8 cellular contexts compared by ENCODE assay signal in the genomic region with DNA sequence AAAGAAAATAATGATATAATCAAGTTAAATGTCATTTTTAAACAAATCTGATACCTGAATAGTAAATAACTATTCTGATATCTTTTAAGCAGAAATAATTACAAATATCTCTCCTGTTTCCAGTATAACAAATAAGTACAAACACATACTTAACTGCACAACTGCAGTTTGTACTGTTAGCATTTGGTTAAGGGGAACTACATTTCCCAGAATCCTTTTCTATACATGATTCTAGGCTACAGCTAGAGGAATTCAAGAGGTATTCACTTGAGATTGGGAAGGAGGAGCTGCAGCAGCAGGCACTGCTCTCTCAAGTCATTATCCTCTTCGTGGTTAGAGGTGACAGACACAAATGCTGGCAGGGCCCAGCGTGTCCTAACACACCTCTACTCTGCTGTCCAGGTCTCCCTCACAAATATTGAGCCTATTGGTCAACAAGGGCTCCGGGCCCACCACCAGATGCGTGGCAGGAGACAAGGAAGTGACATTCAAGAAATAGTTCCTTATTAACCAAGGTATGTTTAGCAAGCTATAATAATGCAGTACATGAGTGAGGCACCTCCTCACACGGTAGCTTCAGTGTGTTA.
DNase-seq lines count a peak whose midpoint lies in the region; ATAC-seq and TF ChIP-seq lines count a peak whose summit lies in the region.

No MANE protein-coding gene starts in this region.

- H3K9me3 ChIP-seq in T-helper 17 cell (ENCODE audit: control insufficient read depth, low read length, poor library complexity, severe bottlenecking): no peaks in the 10 kb centered on the region
- no peaks in the 10 kb centered on the region for H3K9me3 ChIP-seq in heart left ventricle
- no peaks in the 10 kb centered on the region for H3K9me3 ChIP-seq in thoracic aorta

- H3K4me1 ChIP-seq in heart left ventricle (peaks cover 0 to 84% (median 69%) of the 10 kb centered on the region in 12 donors), thoracic aorta (ENCODE audit: control insufficient read depth in 1 of 2, low read depth in 2 of 2) (peaks cover 56 to 77% of the 10 kb centered on the region in 2 donors)

- H3K27me3 ChIP-seq in heart left ventricle (no peaks in the 10 kb centered on the region), thoracic aorta (replicated peaks; ENCODE audit: insufficient read depth) (no peaks in the 10 kb centered on the region)

- H3K4me3 ChIP-seq in heart left ventricle (peak overlapping the region in 9 of 12 donors; percentile 14 to 39 (median 21)), thoracic aorta (peak overlapping the region; percentile 54)

- intact Hi-C loops in Right ventricle myocardium inferior (cut with DNase I): loop anchor here (2.0 to 5.0 kb wide), 3 partner anchors 32 to 350 kb away; no protein-coding TSS in a partner anchor
- intact Hi-C loops in cardiac septum (cut with DNase I): loop anchor here (2.0 to 5.0 kb wide), 2 partner anchors 215 to 352 kb away; no protein-coding TSS in a partner anchor
- intact Hi-C loops in heart left ventricle (cut with DNase I): loop anchor here (2.0 to 10.0 kb wide), 7 partner anchors 34 to 355 kb away; no protein-coding TSS in a partner anchor

- no peak overlapping the region for H3K27ac Mint-ChIP-seq in T-helper 17 cell

- no peak for TF ChIP-seq POLR2A in heart left ventricle (IDR thresholded peaks at IDR 0.05)

- peaks cover 61% of the 10 kb centered on the region for H3K4me1 Mint-ChIP-seq in T-helper 17 cell

- ATAC-seq in Right ventricle myocardium inferior (peak; percentile 24), T-helper 17 cell (peak; percentile 29), heart left ventricle (peak in 2 of 4 donors; percentile 15 to 26), thoracic aorta (ENCODE audit: insufficient number of reproducible peaks, low FRiP score, low read depth) (no peak), GM18519 (IDR thresholded peaks at IDR 0.05; ENCODE audit: low FRiP score, unreplicated experiment) (no peak)

- H3K4me3 Mint-ChIP-seq in T-helper 17 cell: peak overlapping the region; percentile 59

- TF ChIP-seq CTCF in heart left ventricle (IDR thresholded peaks at IDR 0.05) (no peak), thoracic aorta (IDR thresholded peaks at IDR 0.05) (no peak)

- H3K36me3 Mint-ChIP-seq in T-helper 17 cell (ENCODE audit: low read depth): peaks cover 5% of the 10 kb centered on the region

- DNase-seq in Right ventricle myocardium inferior (ENCODE audit: missing footprints) (no peak), cardiac septum (ENCODE audit: low spot score) (no peak), T-helper 17 cell (no peak), heart left ventricle (no peak), thoracic aorta (ENCODE audit: low spot score) (no peak), kidney glomerular epithelial cell (lab: John Stamatoyannopoulos, UW) (no peak), hypothalamus (lab: John Stamatoyannopoulos, UW) (no peak)

- H3K36me3 ChIP-seq in heart left ventricle (peaks cover 0 to 30% (median 7%) of the 10 kb centered on the region in 9 donors), thoracic aorta (peaks cover 6% of the 10 kb centered on the region)

- H3K27ac ChIP-seq in heart left ventricle (peak overlapping the region; percentile 34 to 88 (median 62)), thoracic aorta (peak overlapping the region; percentile 73 to 79)

- H3K27me3 Mint-ChIP-seq in T-helper 17 cell: no peaks in the 10 kb centered on the region

- 63 to 71% (median 67%) methylated on average over 5 of the region's 5 CpGs for WGBS in heart left ventricle, 4 donors

Comparison
In these comparisons a context has a peak if more than half of its experiments do, and no peak if none do; other contexts are left out.
1. ATAC-seq: peak in Right ventricle myocardium inferior (single experiment) and T-helper 17 cell (single experiment); none in thoracic aorta (single experiment) and GM18519 (single experiment).